In genomic region chr19:2837430-2837829, GRCh38 we compare ENCODE assay signal across 1 cellular context.
TF ChIP-seq lines count a peak whose summit lies in the region.

No MANE protein-coding gene starts in this region.

TF ChIP-seq in HepG2, 621 proteins besides CTCF, POLR2A, EP300 and RAD21 (continued from another document and continues in another):
- TF ChIP-seq ARID5B (CRISPR knock-in tag; IDR thresholded peaks at IDR 0.05) (peak; percentile 51; the same call in 1 of the 2 replicates), ATF3 (CRISPR knock-in tag; IDR thresholded peaks at IDR 0.05) (no peak), ZNF549 (CRISPR knock-in tag; IDR thresholded peaks at IDR 0.05) (no peak), ZIK1 (CRISPR knock-in tag; IDR thresholded peaks at IDR 0.05; ENCODE audit: borderline replicate concordance, low read depth) (no peak), TP53 (CRISPR knock-in tag; conservative IDR thresholded peaks at IDR 0.05) (no peak), RORA (CRISPR knock-in tag; IDR thresholded peaks at IDR 0.05) (no peak), ARID3A (IDR thresholded peaks at IDR 0.05; ENCODE audit: low read depth, low read length) (no peak), RFXANK (CRISPR knock-in tag; IDR thresholded peaks at IDR 0.05) (no peak), ZNF337 (CRISPR knock-in tag; IDR thresholded peaks at IDR 0.05; ENCODE audit: borderline replicate concordance, low read depth) (no peak), REXO4 (CRISPR knock-in tag; IDR thresholded peaks at IDR 0.05; ENCODE audit: borderline replicate concordance) (no peak), NR2F1 (CRISPR knock-in tag; IDR thresholded peaks at IDR 0.05) (peak in 1 of 2 experiments; percentile 9; a peak in 2 of 4 replicates), GATAD2A (CRISPR knock-in tag; IDR thresholded peaks at IDR 0.05) (peak; percentile 67; the same call in 1 of the 2 replicates), ZNF574 (CRISPR knock-in tag; IDR thresholded peaks at IDR 0.05) (no peak), KDM3A (CRISPR knock-in tag; IDR thresholded peaks at IDR 0.05; ENCODE audit: low read depth) (0 out of 2 replicates have a peak, but pooled peaks have one; percentile 21), GATAD1 (CRISPR knock-in tag; IDR thresholded peaks at IDR 0.05) (no peak), SP5 (CRISPR knock-in tag; IDR thresholded peaks at IDR 0.05; ENCODE audit: borderline replicate concordance, low read depth) (peak; percentile 53; the same call in 1 of the 2 replicates), CENPT (CRISPR knock-in tag; IDR thresholded peaks at IDR 0.05; ENCODE audit: low read depth) (no peak), SP4 (CRISPR knock-in tag; IDR thresholded peaks at IDR 0.05) (no peak), NFE2L2 (IDR thresholded peaks at IDR 0.05; ENCODE audit: low read length) (no peak), HMG20B (CRISPR knock-in tag; conservative IDR thresholded peaks at IDR 0.05) (no peak), BRF2 (CRISPR knock-in tag; IDR thresholded peaks at IDR 0.05) (no peak), ZNF282 (IDR thresholded peaks at IDR 0.05; ENCODE audit: partially characterized antibody) (no peak), ZNF776 (CRISPR knock-in tag; IDR thresholded peaks at IDR 0.05) (no peak), ETV5 (CRISPR knock-in tag; IDR thresholded peaks at IDR 0.05; ENCODE audit: borderline replicate concordance) (no peak), SALL2 (CRISPR knock-in tag; IDR thresholded peaks at IDR 0.05) (no peak), ZNF543 (CRISPR knock-in tag; IDR thresholded peaks at IDR 0.05) (no peak), REPIN1 (CRISPR knock-in tag; IDR thresholded peaks at IDR 0.05; ENCODE audit: borderline replicate concordance, low read depth) (no peak), ZMYM4 (CRISPR knock-in tag; IDR thresholded peaks at IDR 0.05) (0 out of 2 replicates have a peak, but pooled peaks have one; percentile 21), ZNF496 (CRISPR knock-in tag; IDR thresholded peaks at IDR 0.05; ENCODE audit: insufficient replicate concordance) (no peak), AKNA (CRISPR knock-in tag; IDR thresholded peaks at IDR 0.05; ENCODE audit: borderline replicate concordance) (no peak), ZNF354B (CRISPR knock-in tag; IDR thresholded peaks at IDR 0.05) (no peak), BRD4 (CRISPR knock-in tag; IDR thresholded peaks at IDR 0.05) (no peak), SIN3B (IDR thresholded peaks at IDR 0.05; ENCODE audit: low read length) (no peak), ZNF280D (CRISPR knock-in tag; IDR thresholded peaks at IDR 0.05) (peak; percentile 75; the same call in 1 of the 2 replicates), RXRA (CRISPR knock-in tag; IDR thresholded peaks at IDR 0.05) (no peak), ZSCAN31 (CRISPR knock-in tag; IDR thresholded peaks at IDR 0.05; ENCODE audit: low read depth) (0 out of 2 replicates have a peak, but pooled peaks have one; percentile 48), PRDM10 (CRISPR knock-in tag; IDR thresholded peaks at IDR 0.05; ENCODE audit: low read depth) (no peak), ZNF326 (CRISPR knock-in tag; IDR thresholded peaks at IDR 0.05; ENCODE audit: borderline replicate concordance) (no peak)
